In the genomic region with DNA sequence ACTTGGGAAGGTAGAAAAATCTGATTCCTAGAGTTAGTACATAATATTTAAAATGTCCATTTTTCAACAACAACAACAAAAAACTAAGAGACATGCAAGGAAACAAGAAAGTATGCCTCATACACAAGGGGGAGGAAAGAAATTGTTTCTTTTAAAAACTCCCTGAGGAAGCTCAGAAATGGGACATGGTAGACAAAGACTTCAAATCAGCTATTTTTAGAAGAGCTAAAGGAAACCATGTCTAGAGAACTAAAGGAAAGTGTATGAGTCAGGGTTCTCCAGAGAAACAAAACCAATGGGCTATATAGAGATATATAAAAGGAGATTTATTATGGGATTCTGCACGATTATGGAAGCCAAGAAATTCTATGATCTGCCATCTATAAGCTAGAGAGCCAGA, we compare ENCODE assay signal across 21 cellular contexts.
A peak's percentile ranks its signal among the peaks of the same experiment; 100 is the strongest.
DNase-seq lines count a peak whose midpoint lies in the region; ATAC-seq, FAIRE-seq and TF ChIP-seq lines count a peak whose summit lies in the region.
"Had no signal": no experiment of that assay in that cellular context is flagged by ENCODE, and none has a peak within 500 bp of the region (broad histone marks: within the 10 kb centered on the region; RNA-seq: fewer than 3 reads in every experiment).

No MANE protein-coding gene starts in this region.

- H3K4me2 ChIP-seq in astrocyte (ENCODE audit: low read length): no peak overlapping the region
- H3K4me2 ChIP-seq: BLaER1 had no signal

- H2AFZ ChIP-seq in astrocyte (ENCODE audit: low read depth, low read length): no peak overlapping the region

- H3K9ac ChIP-seq in astrocyte (ENCODE audit: low read length): no peak overlapping the region
- H3K9ac ChIP-seq: BLaER1 had no signal

- no peaks in the 10 kb centered on the region for H3K79me2 ChIP-seq in astrocyte (ENCODE audit: insufficient read depth, low read length)

- no peaks in the 10 kb centered on the region for H3K27me3 ChIP-seq in astrocyte (ENCODE audit: insufficient read depth, low read length)
- H3K27me3 ChIP-seq: BLaER1 had no signal

- no peaks in the 10 kb centered on the region for H3K9me3 ChIP-seq in astrocyte (ENCODE audit: insufficient read depth, low read depth, low read length)
- H3K9me3 ChIP-seq: BE2C, BLaER1 had no signal

- H3K4me1 ChIP-seq in astrocyte (ENCODE audit: insufficient read depth, low read length): no peaks in the 10 kb centered on the region
- H3K4me1 ChIP-seq: BE2C, Caco-2 had no signal

- H3K27ac Mint-ChIP-seq in astrocyte (ENCODE audit: unreplicated experiment): peak overlapping the region; percentile 87
- peak overlapping the region; percentile 2 for H3K27ac Mint-ChIP-seq in progenitor cell of endocrine pancreas
- H3K27ac Mint-ChIP-seq: CD4-positive, alpha-beta T cell; CD8-positive, alpha-beta T cell had no signal

- H4K20me1 ChIP-seq in astrocyte (ENCODE audit: insufficient read depth, low read length): no peaks in the 10 kb centered on the region
- H4K20me1 ChIP-seq: BLaER1 had no signal

- H3K36me3 ChIP-seq in astrocyte (ENCODE audit: insufficient read depth, low read length): no peaks in the 10 kb centered on the region
- H3K36me3 ChIP-seq: BE2C, BLaER1 had no signal

- no peak overlapping the region for H3K4me3 ChIP-seq in astrocyte (ENCODE audit: insufficient read depth, low read depth, low read length)
- H3K4me3 ChIP-seq: BLaER1 had no signal

- H3K4me1 Mint-ChIP-seq in astrocyte (ENCODE audit: low read depth, unreplicated experiment): peaks cover 18% of the 10 kb centered on the region
- H3K4me1 Mint-ChIP-seq in progenitor cell of endocrine pancreas (ENCODE audit: low read depth): peaks cover 5% of the 10 kb centered on the region

- ATAC-seq in GM21528 (IDR thresholded peaks at IDR 0.05; ENCODE audit: low FRiP score, unreplicated experiment) (no peak), GM18858 (IDR thresholded peaks at IDR 0.05; ENCODE audit: unreplicated experiment) (no peak), GM19455 (IDR thresholded peaks at IDR 0.05; ENCODE audit: unreplicated experiment) (no peak)
- ATAC-seq: CD8-positive, alpha-beta T cell had no signal

- no peaks in the 10 kb centered on the region for H3K27me3 Mint-ChIP-seq in astrocyte (ENCODE audit: low read depth, unreplicated experiment)
- peaks cover 4% of the 10 kb centered on the region for H3K27me3 Mint-ChIP-seq in progenitor cell of endocrine pancreas

- TF ChIP-seq CTCF in astrocyte (IDR thresholded peaks at IDR 0.05; ENCODE audit: insufficient read depth, low read depth, low read length) (no peak), progenitor cell of endocrine pancreas (IDR thresholded peaks at IDR 0.05; ENCODE audit: unreplicated experiment) (no peak)

- H3K27ac ChIP-seq in astrocyte (ENCODE audit: low read depth, low read length): no peak overlapping the region
- H3K27ac ChIP-seq: BLaER1, C4-2B had no signal

- DNase-seq in astrocyte (ENCODE audit: low read depth) (no peak), dermis blood vessel endothelial cell (peak; percentile 44), progenitor cell of endocrine pancreas (ENCODE audit: low spot score, unreplicated experiment) (no peak), NCI-H748 (lab: John Stamatoyannopoulos, UW; ENCODE audit: unreplicated experiment) (no peak)
- DNase-seq: 8988T; BE2C; Caco-2; Calu3; CD4-positive, alpha-beta T cell; CD8-positive, alpha-beta T cell; DMS79 treated with DMSO at 0.1 percent for 48 hours; GF-D8 had no signal

- no peak overlapping the region for H3K4me3 Mint-ChIP-seq in astrocyte (ENCODE audit: unreplicated experiment)
- no peak overlapping the region for H3K4me3 Mint-ChIP-seq in progenitor cell of endocrine pancreas (ENCODE audit: low read depth)
- H3K4me3 Mint-ChIP-seq: CD4-positive, alpha-beta T cell; CD8-positive, alpha-beta T cell had no signal

- H3K9me3 Mint-ChIP-seq in astrocyte (ENCODE audit: unreplicated experiment) (no peaks in the 10 kb centered on the region), progenitor cell of endocrine pancreas (ENCODE audit: low read depth) (no peaks in the 10 kb centered on the region)
- H3K9me3 Mint-ChIP-seq: CD8-positive, alpha-beta T cell had no signal

- H3K36me3 Mint-ChIP-seq in astrocyte (ENCODE audit: low read depth, unreplicated experiment): no peaks in the 10 kb centered on the region
- H3K36me3 Mint-ChIP-seq in progenitor cell of endocrine pancreas (ENCODE audit: insufficient read depth): no peaks in the 10 kb centered on the region
- H3K36me3 Mint-ChIP-seq: CD8-positive, alpha-beta T cell had no signal

- no peak for FAIRE-seq in astrocyte (lab: Jason Lieb, UNC)
- FAIRE-seq: A204.1, D721Med, G401.6, GM12891 had no signal
